Comparison of ENCODE assay signal across 1 cellular context in the genomic region with DNA sequence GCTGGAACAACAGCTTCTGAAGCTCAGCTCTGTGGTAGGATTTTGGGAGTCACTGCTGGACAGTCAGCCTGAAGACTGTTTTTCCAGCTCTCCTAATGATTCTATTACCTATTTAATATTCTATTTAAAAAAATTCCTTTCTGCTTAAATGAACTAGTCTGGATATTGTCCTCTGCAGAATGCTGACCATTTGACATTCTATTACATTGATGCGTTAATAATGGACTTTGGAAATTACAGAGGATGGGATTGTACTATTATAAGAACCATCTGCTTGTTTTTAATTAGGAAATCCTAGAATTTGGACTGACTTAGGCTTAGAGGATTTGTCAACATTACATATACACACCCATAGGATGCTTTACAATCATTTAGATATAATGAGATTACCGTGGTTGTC.
TF ChIP-seq lines count a peak whose summit lies in the region.

No MANE protein-coding gene starts in this region.

TF ChIP-seq in H1, 55 proteins besides CTCF, POLR2A, EP300 and RAD21 (continued from another document):
- TF ChIP-seq EZH2 (IDR thresholded peaks at IDR 0.05; ENCODE audit: low read depth, low read length, severe bottlenecking) = no peak
- TF ChIP-seq BCL11A (IDR thresholded peaks at IDR 0.05; ENCODE audit: low read depth in 2 of 2, low read length in 2 of 2) = no peak
- TF ChIP-seq CHD2 (IDR thresholded peaks at IDR 0.05; ENCODE audit: low read length) = no peak
- no peak for TF ChIP-seq USF2 (IDR thresholded peaks at IDR 0.05; ENCODE audit: low read length)
- TF ChIP-seq POLR2AphosphoS5 (IDR thresholded peaks at IDR 0.05; ENCODE audit: low read depth, low read length) = no peak
